ENCODE assay signal across 26 cellular contexts in genomic region chr6:75124983-75125382, GRCh38.
"Had no signal": no experiment of that assay in that cellular context is flagged by ENCODE, and none has a peak within 500 bp of the region (broad histone marks: within the 10 kb centered on the region; RNA-seq: fewer than 3 reads in every experiment).

No MANE protein-coding gene starts in this region.

- DNase-seq: cerebellar nuclear complex; effector CD4-positive, alpha-beta T cell; endodermal cell; foreskin fibroblast; glutamatergic neuron; left ventricle myocardium inferior; lower lobe of right lung; mesendoderm; naive B cell; occipital lobe; psoas muscle; retina; right lobe of liver; stimulated activated CD4-positive, alpha-beta T cell treated with anti-CD3 and anti-CD28 coated beads, Interleukin-2, amount 100 ng/mL, for 24 hours; stimulated activated CD4-positive, alpha-beta T cell treated with anti-CD3 and anti-CD28 coated beads, Interleukin-4, amount 100 ng/mL, for 4 hours; stimulated activated naive B cell treated with anti-CD40 and anti-IgM and Interleukin-4, amounts not matched to agents 10 μg/mL and 1 μg/mL and 100 μg/mL, for 72 hours; stimulated activated naive CD8-positive, alpha-beta T cell treated with anti-CD3 and anti-CD28 coated beads, Interleukin-15, amount 100 ng/mL, for 72 hours; substantia nigra; transverse colon had no signal

- H3K4me1 Mint-ChIP-seq: endodermal cell; naive B cell; stimulated activated naive B cell treated with anti-CD40 and anti-IgM and Interleukin-4, amounts not matched to agents 10 μg/mL and 1 μg/mL and 100 μg/mL, for 72 hours; stimulated activated naive CD8-positive, alpha-beta T cell treated with anti-CD3 and anti-CD28 coated beads, Interleukin-15, amount 100 ng/mL, for 72 hours had no signal

- H3K9me3 Mint-ChIP-seq: endodermal cell; nephron; stimulated activated naive B cell treated with anti-CD40 and anti-IgM and Interleukin-4, amounts not matched to agents 10 μg/mL and 1 μg/mL and 100 μg/mL, for 72 hours; stimulated activated naive CD8-positive, alpha-beta T cell treated with anti-CD3 and anti-CD28 coated beads, Interleukin-15, amount 100 ng/mL, for 72 hours had no signal

- H3K9me3 ChIP-seq: gastroesophageal sphincter, left ventricle myocardium inferior, lower lobe of right lung, psoas muscle, right lobe of liver, thoracic aorta, transverse colon had no signal

- H3K27me3 ChIP-seq: gastroesophageal sphincter, right lobe of liver, transverse colon had no signal

- H3K4me1 ChIP-seq: left ventricle myocardium inferior, lower lobe of right lung, psoas muscle, right lobe of liver, transverse colon had no signal

- H3K36me3 Mint-ChIP-seq: naive B cell; stimulated activated naive B cell treated with anti-CD40 and anti-IgM and Interleukin-4, amounts not matched to agents 10 μg/mL and 1 μg/mL and 100 μg/mL, for 72 hours had no signal

- H3K4me3 Mint-ChIP-seq: endodermal cell; naive B cell; nephron; stimulated activated naive B cell treated with anti-CD40 and anti-IgM and Interleukin-4, amounts not matched to agents 10 μg/mL and 1 μg/mL and 100 μg/mL, for 72 hours; stimulated activated naive CD8-positive, alpha-beta T cell treated with anti-CD3 and anti-CD28 coated beads, Interleukin-15, amount 100 ng/mL, for 72 hours had no signal

- FAIRE-seq: keratinocyte had no signal

- ATAC-seq: esophagus mucosa; gastroesophageal sphincter; lower lobe of right lung; psoas muscle; right lobe of liver; stimulated activated naive B cell treated with anti-CD40 and anti-IgM and Interleukin-4, amounts not matched to agents 10 μg/mL and 1 μg/mL and 100 μg/mL, for 72 hours; stimulated activated naive CD8-positive, alpha-beta T cell treated with anti-CD3 and anti-CD28 coated beads, Interleukin-15, amount 100 ng/mL, for 72 hours had no signal

- H3K4me3 ChIP-seq: coronary artery, gastroesophageal sphincter, left ventricle myocardium inferior, lower lobe of right lung, psoas muscle, right lobe of liver, skin epidermis, thoracic aorta, transverse colon had no signal

- H3K27ac ChIP-seq: coronary artery, gastroesophageal sphincter, left ventricle myocardium inferior, lower lobe of right lung, psoas muscle, right lobe of liver, skin epidermis, thoracic aorta, transverse colon had no signal

- H3K27ac Mint-ChIP-seq: endodermal cell; naive B cell; nephron; stimulated activated naive B cell treated with anti-CD40 and anti-IgM and Interleukin-4, amounts not matched to agents 10 μg/mL and 1 μg/mL and 100 μg/mL, for 72 hours; stimulated activated naive CD8-positive, alpha-beta T cell treated with anti-CD3 and anti-CD28 coated beads, Interleukin-15, amount 100 ng/mL, for 72 hours had no signal

- H3K27me3 Mint-ChIP-seq: stimulated activated naive B cell treated with anti-CD40 and anti-IgM and Interleukin-4, amounts not matched to agents 10 μg/mL and 1 μg/mL and 100 μg/mL, for 72 hours had no signal

- H3K36me3 ChIP-seq: left ventricle myocardium inferior, right lobe of liver, thoracic aorta, transverse colon had no signal
